In the genomic region with DNA sequence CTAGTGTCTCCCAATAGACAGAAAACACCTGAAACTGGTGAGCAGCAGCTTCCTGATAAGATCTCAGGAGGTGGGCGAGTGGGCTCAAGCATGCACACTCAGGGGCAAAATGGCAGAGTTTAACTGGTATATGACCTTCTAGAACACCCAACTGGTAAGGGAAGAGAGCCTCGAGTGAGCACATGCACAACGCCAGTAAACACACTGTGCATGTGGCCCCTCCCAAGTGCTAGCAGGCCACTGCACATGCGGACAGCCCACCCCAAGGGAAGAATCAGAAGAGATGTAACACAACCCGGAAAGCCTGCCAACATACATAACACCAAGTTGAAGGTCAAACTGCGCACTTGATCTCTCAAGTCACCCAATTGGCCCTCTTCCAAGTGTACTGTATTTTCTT, we compare ENCODE assay signal across 10 cellular contexts.
"Had no signal": no experiment of that assay in that cellular context is flagged by ENCODE, and none has a peak within 500 bp of the region (broad histone marks: within the 10 kb centered on the region; RNA-seq: fewer than 3 reads in every experiment).

No MANE protein-coding gene starts in this region.

- H2AFZ ChIP-seq: GM23248 had no signal

- H3K4me1 ChIP-seq: HAP-1 had no signal

- H3K4me2 ChIP-seq: KMS-11 had no signal

- DNase-seq: GM23248, GOT3, H7, IMR-90, Karpas-422, KBM-7 had no signal

- H3K9me3 ChIP-seq: HAP-1 had no signal

- H3K9ac ChIP-seq: GM23248, KMS-11 had no signal

- ATAC-seq: HCT116 had no signal

- H3K4me3 ChIP-seq: GM23248, HAP-1 had no signal

- H3K27ac ChIP-seq: GM23248, HL-60, KMS-11 had no signal

- H3K36me3 ChIP-seq: HAP-1 had no signal
